ENCODE assay signal across 9 cellular contexts in genomic region chr17:933168-934083, GRCh38. TPM values are rescaled to one million over a fixed set of nuclear protein-coding genes. Genes with fewer than 3 reads are reported as not detected.
DNase-seq lines count a peak whose midpoint lies in the region; ATAC-seq, FAIRE-seq and TF ChIP-seq lines count a peak whose summit lies in the region.
"Had no signal": no experiment of that assay in that cellular context is flagged by ENCODE, and none has a peak within 500 bp of the region (broad histone marks: within the 10 kb centered on the region; RNA-seq: fewer than 3 reads in every experiment).

No MANE protein-coding gene starts in this region.

- peak overlapping the region; percentile 54; the same call in 1 of the 2 replicates for H3K9ac ChIP-seq in SK-N-SH

- TF ChIP-seq RAD21 in SK-N-SH (IDR thresholded peaks at IDR 0.05; ENCODE audit: low read length): no peak

- H3K79me2 ChIP-seq in SK-N-SH (ENCODE audit: insufficient read depth): peaks cover 6% of the 10 kb centered on the region; the same call in 1 of the 2 replicates

- peaks cover 44% of the 10 kb centered on the region for H3K27me3 ChIP-seq in SK-N-SH (ENCODE audit: insufficient read depth)
- no peaks in the 10 kb centered on the region for H3K27me3 ChIP-seq in prostate gland (replicated peaks; ENCODE audit: insufficient read depth)

- peaks cover 16% of the 10 kb centered on the region for H3F3A ChIP-seq in SK-N-SH (replicated peaks; ENCODE audit: insufficient read depth)

- no peak overlapping the region for H2AFZ ChIP-seq in SK-N-SH (ENCODE audit: low read depth)

- no peaks in the 10 kb centered on the region for H3K4me1 Mint-ChIP-seq in activated T-cell treated with anti-CD3 and anti-CD28 coated beads, Interleukin-2, amount 50 U/mL, for 72 hours (ENCODE audit: low read depth)

- no peaks in the 10 kb centered on the region for H4K20me1 ChIP-seq in SK-N-SH (ENCODE audit: insufficient read depth)

- peak overlapping the region; percentile 75 for H3K4me2 ChIP-seq in SK-N-SH

- H3K36me3 Mint-ChIP-seq in activated T-cell treated with anti-CD3 and anti-CD28 coated beads, Interleukin-2, amount 50 U/mL, for 72 hours (ENCODE audit: insufficient read depth in 2 of 2): no peaks in the 10 kb centered on the region

- DNase-seq in EH (ENCODE audit: low read depth) (peak; percentile 96), SK-N-SH (no peak), fibroblast of the conjunctiva (ENCODE audit: low read depth) (peak; percentile 55), prostate gland (ENCODE audit: low spot score) (peak; percentile 76), GM19239 (ENCODE audit: insufficient read length, low spot score) (no peak), AML-193 (lab: John Stamatoyannopoulos, UW) (no peak)
- no peak for DNase-seq in activated T-cell treated with anti-CD3 and anti-CD28 coated beads, Interleukin-2, amount 50 U/mL, for 72 hours
- DNase-seq in activated effector memory CD4-positive, alpha-beta T cell treated with anti-CD3 and anti-CD28 coated beads, Interleukin-2, amount 50 U/mL, for 16 hours: no peak

- H3K4me3 ChIP-seq in SK-N-SH (ENCODE audit: low read depth in 2 of 2, low read length in 1 of 2) (peak overlapping the region in 1 of 2 experiments; percentile 24; a peak in 1 of 4 replicates), prostate gland (no peak overlapping the region)

- no peak overlapping the region for H3K4me3 Mint-ChIP-seq in activated T-cell treated with anti-CD3 and anti-CD28 coated beads, Interleukin-2, amount 50 U/mL, for 72 hours
- H3K4me3 Mint-ChIP-seq: activated T-helper 1 cell treated with anti-CD3 and anti-CD28 coated beads, Interleukin-12 subunit alpha, Interleukin-12 subunit beta, Interleukin-2, Interleukin-4 antibody, amounts not matched to agents 30 ng/mL and 10 ng/mL and 1 ng/mL, durations not matched to agents 14 hours and 24 hours and 36 hours had no signal

- no peaks in the 10 kb centered on the region for H3K27me3 Mint-ChIP-seq in activated T-cell treated with anti-CD3 and anti-CD28 coated beads, Interleukin-2, amount 50 U/mL, for 72 hours (ENCODE audit: low read depth)

- 13% methylated on average over 18 of the region's 18 CpGs for WGBS in SK-N-SH (ENCODE audit: low lambda C conversion rate)
- WGBS in prostate gland: 10% methylated on average over 18 of the region's 18 CpGs

- TF ChIP-seq CTCF in SK-N-SH (IDR thresholded peaks at IDR 0.05): no peak
- no peak for TF ChIP-seq CTCF in prostate gland (IDR thresholded peaks at IDR 0.05)

- H3K4me1 ChIP-seq in SK-N-SH (ENCODE audit: control insufficient read depth in 1 of 2, insufficient read depth in 2 of 2, low read depth in 1 of 2, low read length in 1 of 2) (peaks cover 6% of the 10 kb centered on the region in 2 experiments; a peak in 3 of 4 replicates), prostate gland (replicated peaks) (no peaks in the 10 kb centered on the region)

- TF ChIP-seq POLR2A in prostate gland (IDR thresholded peaks at IDR 0.05): no peak

- FAIRE-seq in GM19239 (lab: Jason Lieb, UNC): no peak

- H3K36me3 ChIP-seq in SK-N-SH (replicated peaks in 1 of 2; ENCODE audit: control insufficient read depth in 1 of 2, insufficient read depth in 2 of 2, low read length in 1 of 2) (no peaks in the 10 kb centered on the region), prostate gland (no peaks in the 10 kb centered on the region)

- intact Hi-C loops in prostate gland (cut with DNase I): no loop called here

- H3K27ac Mint-ChIP-seq in activated T-cell treated with anti-CD3 and anti-CD28 coated beads, Interleukin-2, amount 50 U/mL, for 72 hours: no peak overlapping the region
- H3K27ac Mint-ChIP-seq: activated T-helper 1 cell treated with anti-CD3 and anti-CD28 coated beads, Interleukin-12 subunit alpha, Interleukin-12 subunit beta, Interleukin-2, Interleukin-4 antibody, amounts not matched to agents 30 ng/mL and 10 ng/mL and 1 ng/mL, durations not matched to agents 14 hours and 24 hours and 36 hours had no signal

- no peaks in the 10 kb centered on the region for H3K9me3 ChIP-seq in SK-N-SH
- no peaks in the 10 kb centered on the region for H3K9me3 ChIP-seq in prostate gland

- POLR2A ChIA-PET in SK-N-SH (lab: Yijun Ruan, JAX): no interaction called here

- no peaks in the 10 kb centered on the region for H3K9me3 Mint-ChIP-seq in activated T-cell treated with anti-CD3 and anti-CD28 coated beads, Interleukin-2, amount 50 U/mL, for 72 hours
- H3K9me3 Mint-ChIP-seq: activated T-helper 1 cell treated with anti-CD3 and anti-CD28 coated beads, Interleukin-12 subunit alpha, Interleukin-12 subunit beta, Interleukin-2, Interleukin-4 antibody, amounts not matched to agents 30 ng/mL and 10 ng/mL and 1 ng/mL, durations not matched to agents 14 hours and 24 hours and 36 hours had no signal

- peak overlapping the region; percentile 44 to 80 for H3K27ac ChIP-seq in SK-N-SH (ENCODE audit: low read depth in 2 of 2, low read length in 1 of 2)
- H3K27ac ChIP-seq in prostate gland: peak overlapping the region; percentile 68 to 76

- ATAC-seq in activated T-cell treated with anti-CD3 and anti-CD28 coated beads, Interleukin-2, amount 50 U/mL, for 72 hours (replicated peaks in 1 of 2): no peak

- CTCF ChIA-PET in SK-N-SH (lab: Yijun Ruan, JAX): interaction anchor here (0.9 kb wide), 1 partner anchor 139 kb away, joined by 3 read pairs; no protein-coding TSS in a partner anchor

- H3K9me2 ChIP-seq in SK-N-SH: no peaks in the 10 kb centered on the region

- TF ChIP-seq EP300 in SK-N-SH (IDR thresholded peaks at IDR 0.05; ENCODE audit: borderline replicate concordance in 1 of 2, low read depth in 1 of 2, low read length in 1 of 2): peak in 1 of 2 experiments; percentile 84; a peak in 2 of 4 replicates

TF ChIP-seq in SK-N-SH, 30 proteins besides CTCF, POLR2A, EP300 and RAD21 (continues in another document):
- TF ChIP-seq, protein P1, sequence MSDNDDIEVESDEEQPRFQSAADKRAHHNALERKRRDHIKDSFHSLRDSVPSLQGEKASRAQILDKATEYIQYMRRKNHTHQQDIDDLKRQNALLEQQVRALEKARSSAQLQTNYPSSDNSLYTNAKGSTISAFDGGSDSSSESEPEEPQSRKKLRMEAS (IDR thresholded peaks at IDR 0.05; ENCODE audit: low read depth): no peak
- TF ChIP-seq FOXJ3 (CRISPR knock-in tag; IDR thresholded peaks at IDR 0.05) (no peak), EZH2phosphoT487 (IDR thresholded peaks at IDR 0.05; ENCODE audit: borderline replicate concordance, low read depth) (no peak), GABPA (IDR thresholded peaks at IDR 0.05; ENCODE audit: low read depth) (no peak), RCOR1 (IDR thresholded peaks at IDR 0.05; ENCODE audit: low read length) (no peak), RFX5 (IDR thresholded peaks at IDR 0.05; ENCODE audit: low read length) (no peak), TAF1 (IDR thresholded peaks at IDR 0.05; ENCODE audit: borderline replicate concordance, low read depth, low read length) (no peak), NRF1 (IDR thresholded peaks at IDR 0.05; ENCODE audit: low read depth, low read length) (no peak), NFIC (IDR thresholded peaks at IDR 0.05; ENCODE audit: borderline replicate concordance) (peak; percentile 94), YY1 (IDR thresholded peaks at IDR 0.05; ENCODE audit: low read depth) (no peak), USF2 (IDR thresholded peaks at IDR 0.05; ENCODE audit: borderline replicate concordance, low read depth, low read length) (no peak)
- TF ChIP-seq, protein P2, sequence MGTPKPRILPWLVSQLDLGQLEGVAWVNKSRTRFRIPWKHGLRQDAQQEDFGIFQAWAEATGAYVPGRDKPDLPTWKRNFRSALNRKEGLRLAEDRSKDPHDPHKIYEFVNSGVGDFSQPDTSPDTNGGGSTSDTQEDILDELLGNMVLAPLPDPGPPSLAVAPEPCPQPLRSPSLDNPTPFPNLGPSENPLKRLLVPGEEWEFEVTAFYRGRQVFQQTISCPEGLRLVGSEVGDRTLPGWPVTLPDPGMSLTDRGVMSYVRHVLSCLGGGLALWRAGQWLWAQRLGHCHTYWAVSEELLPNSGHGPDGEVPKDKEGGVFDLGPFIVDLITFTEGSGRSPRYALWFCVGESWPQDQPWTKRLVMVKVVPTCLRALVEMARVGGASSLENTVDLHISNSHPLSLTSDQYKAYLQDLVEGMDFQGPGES (IDR thresholded peaks at IDR 0.05; ENCODE audit: low read depth, low read length): no peak
- TF ChIP-seq, protein P3, sequence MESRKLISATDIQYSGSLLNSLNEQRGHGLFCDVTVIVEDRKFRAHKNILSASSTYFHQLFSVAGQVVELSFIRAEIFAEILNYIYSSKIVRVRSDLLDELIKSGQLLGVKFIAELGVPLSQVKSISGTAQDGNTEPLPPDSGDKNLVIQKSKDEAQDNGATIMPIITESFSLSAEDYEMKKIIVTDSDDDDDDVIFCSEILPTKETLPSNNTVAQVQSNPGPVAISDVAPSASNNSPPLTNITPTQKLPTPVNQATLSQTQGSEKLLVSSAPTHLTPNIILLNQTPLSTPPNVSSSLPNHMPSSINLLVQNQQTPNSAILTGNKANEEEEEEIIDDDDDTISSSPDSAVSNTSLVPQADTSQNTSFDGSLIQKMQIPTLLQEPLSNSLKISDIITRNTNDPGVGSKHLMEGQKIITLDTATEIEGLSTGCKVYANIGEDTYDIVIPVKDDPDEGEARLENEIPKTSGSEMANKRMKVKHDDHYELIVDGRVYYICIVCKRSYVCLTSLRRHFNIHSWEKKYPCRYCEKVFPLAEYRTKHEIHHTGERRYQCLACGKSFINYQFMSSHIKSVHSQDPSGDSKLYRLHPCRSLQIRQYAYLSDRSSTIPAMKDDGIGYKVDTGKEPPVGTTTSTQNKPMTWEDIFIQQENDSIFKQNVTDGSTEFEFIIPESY (IDR thresholded peaks at IDR 0.05; ENCODE audit: borderline replicate concordance, low read depth): peak; percentile 63; the same call in 1 of the 2 replicates

RNA-seq across cellular contexts. Expression of gene NXN, which starts 46.1 kb away (rescaled TPM):
- polyA plus RNA-seq in SK-N-SH (2012; rRNA removed): 19.5 and 23.9 TPM in 2 replicates
- 13.0 and 16.3 TPM in 2 replicates for polyA plus RNA-seq in SK-N-SH (2012; cell fraction: cytosol; rRNA removed)
- 16.6 and 20.7 TPM in 2 replicates for polyA plus RNA-seq in SK-N-SH (2012; cell fraction: nucleus; rRNA removed)
- total RNA-seq in prostate gland: 10 to 100 TPM; 56.2 to 56.7 TPM
- total RNA-seq in activated T-cell treated with anti-CD3 and anti-CD28 coated beads, Interleukin-2, amount 50 U/mL, for 72 hours: 1 to 10 TPM; 1.2 to 1.7 TPM

Comparison
In these comparisons a context has a peak if more than half of its experiments do, and no peak if none do; other contexts are left out.
1. DNase-seq: peak in EH (single experiment), fibroblast of the conjunctiva (single experiment) and prostate gland (single experiment); none in SK-N-SH (single experiment), GM19239 (single experiment), activated T-cell treated with anti-CD3 and anti-CD28 coated beads, Interleukin-2, amount 50 U/mL, for 72 hours (0 of 2), activated effector memory CD4-positive, alpha-beta T cell treated with anti-CD3 and anti-CD28 coated beads, Interleukin-2, amount 50 U/mL, for 16 hours (single experiment) and AML-193 (0 of 2).
2. RNA of gene NXN, which starts 46.1 kb away (total RNA-seq): 56.2 to 56.7 TPM in prostate gland; 1.2 to 1.7 TPM in activated T-cell treated with anti-CD3 and anti-CD28 coated beads, Interleukin-2, amount 50 U/mL, for 72 hours; every median in the first group is over 10 times any median in the second.